Comparison of ENCODE assay signal across 1 cellular context in genomic region chr12:76713130-76713529, GRCh38.
TF ChIP-seq lines count a peak whose summit lies in the region.

No MANE protein-coding gene starts in this region.

TF ChIP-seq in IMR-90, 13 proteins besides CTCF, POLR2A, EP300 and RAD21 (continued from another document):
- TF ChIP-seq CEBPB (IDR thresholded peaks at IDR 0.05; ENCODE audit: low read depth, low read length) (no peak), RCOR1 (IDR thresholded peaks at IDR 0.05; ENCODE audit: insufficient replicate concordance, low read length) (no peak), MAZ (IDR thresholded peaks at IDR 0.05; ENCODE audit: borderline replicate concordance, low read depth, low read length) (no peak), MAFK (IDR thresholded peaks at IDR 0.05; ENCODE audit: low read depth, low read length) (no peak), NFE2L2 (IDR thresholded peaks at IDR 0.05; ENCODE audit: low read depth, low read length) (no peak), CHD1 (IDR thresholded peaks at IDR 0.05; ENCODE audit: low read depth, low read length) (no peak), FOS (IDR thresholded peaks at IDR 0.05; ENCODE audit: low read depth, low read length) (no peak), RFX5 (IDR thresholded peaks at IDR 0.05; ENCODE audit: low read depth, low read length) (no peak), USF2 (IDR thresholded peaks at IDR 0.05; ENCODE audit: low read depth, low read length) (no peak)
